ENCODE assay signal across 13 cellular contexts in genomic region chr4:108037884-108038283, GRCh38.
"Had no signal": no experiment of that assay in that cellular context is flagged by ENCODE, and none has a peak within 500 bp of the region (broad histone marks: within the 10 kb centered on the region; RNA-seq: fewer than 3 reads in every experiment).

No MANE protein-coding gene starts in this region.

- H3K27me3 ChIP-seq: adrenal gland, gastroesophageal sphincter, SJSA1 had no signal

- H3K9me3 Mint-ChIP-seq: activated CD4-positive, alpha-beta T cell treated with anti-CD3 and anti-CD28 coated beads, Interleukin-2, amount 10 ng/mL, durations not matched to agents 24 days and 14 days; activated T-helper 2 cell treated with anti-CD3 and anti-CD28 coated beads, Interferon-gamma antibody, Interleukin-2, Interleukin-4, amounts not matched to agents 10 μg/mL and 5 μg/mL and 100 μg/mL, durations not matched to agents 14 hours and 24 hours and 36 hours had no signal

- DNase-seq: activated CD4-positive, alpha-beta T cell treated with anti-CD3 and anti-CD28 coated beads, Interleukin-2, amount 10 ng/mL, durations not matched to agents 24 days and 14 days; adrenal gland; caudate nucleus; effector CD4-positive, alpha-beta T cell; left ventricle myocardium inferior; mesendoderm; stimulated activated CD4-positive, alpha-beta T cell treated with anti-CD3 and anti-CD28 coated beads, Interleukin-2, amount 100 ng/mL, for 48 hours; T1000 had no signal

- ATAC-seq: gastroesophageal sphincter had no signal

- H3K27ac ChIP-seq: adrenal gland, coronary artery, gastroesophageal sphincter, left ventricle myocardium inferior, SJSA1, VCaP had no signal

- H3K27me3 Mint-ChIP-seq: activated CD4-positive, alpha-beta T cell treated with anti-CD3 and anti-CD28 coated beads, Interleukin-2, amount 10 ng/mL, durations not matched to agents 24 days and 14 days had no signal

- H3K4me3 Mint-ChIP-seq: activated CD4-positive, alpha-beta T cell treated with anti-CD3 and anti-CD28 coated beads, Interleukin-2, amount 10 ng/mL, durations not matched to agents 24 days and 14 days had no signal

- H3K9me3 ChIP-seq: adrenal gland, gastroesophageal sphincter, left ventricle myocardium inferior, SJSA1 had no signal
